Comparison of ENCODE assay signal across 17 cellular contexts in genomic region chr11:57462597-57462996, GRCh38. TPM values are rescaled to one million over a fixed set of nuclear protein-coding genes. Genes with fewer than 3 reads are reported as not detected.
DNase-seq lines count a peak whose midpoint lies in the region; ATAC-seq and TF ChIP-seq lines count a peak whose summit lies in the region.
"Had no signal": no experiment of that assay in that cellular context is flagged by ENCODE, and none has a peak within 500 bp of the region (broad histone marks: within the 10 kb centered on the region; RNA-seq: fewer than 3 reads in every experiment).

No MANE protein-coding gene starts in this region.

- H3K27me3 Mint-ChIP-seq in GM23338 (ENCODE audit: insufficient read depth, low read depth, poor library complexity) (peaks cover 49% of the 10 kb centered on the region), nephron (ENCODE audit: low read depth) (peaks cover 61% of the 10 kb centered on the region), endothelial cell (ENCODE audit: unreplicated experiment) (peaks cover 31% of the 10 kb centered on the region)

- H3K36me3 ChIP-seq in BLaER1 (peaks cover 12% of the 10 kb centered on the region; the same call in 1 of the 2 replicates), GM23338 (ENCODE audit: insufficient read depth) (no peaks in the 10 kb centered on the region; the same call in 1 of the 2 replicates)
- H3K36me3 ChIP-seq: BE2C had no signal

- H3K4me1 ChIP-seq in BLaER1 (peaks cover 79% of the 10 kb centered on the region), GM23338 (ENCODE audit: insufficient read depth) (peaks cover 42% of the 10 kb centered on the region)
- H3K4me1 ChIP-seq: BE2C had no signal

- 0 out of 2 replicates have a peak, but pooled peaks cover 10% of the 10 kb centered on the region for H3F3A ChIP-seq in GM23338 (replicated peaks; ENCODE audit: low read depth)

- no peak overlapping the region for H3K27ac Mint-ChIP-seq in GM23338
- no peak overlapping the region for H3K27ac Mint-ChIP-seq in nephron
- H3K27ac Mint-ChIP-seq in endothelial cell (ENCODE audit: unreplicated experiment) = no peak overlapping the region
- H3K27ac Mint-ChIP-seq: IgD-negative memory B cell had no signal

- H3K9me3 ChIP-seq in BLaER1 = no peaks in the 10 kb centered on the region
- H3K9me3 ChIP-seq: BE2C had no signal

- ATAC-seq in GM23338 (no peak), GM21786 (IDR thresholded peaks at IDR 0.05; ENCODE audit: unreplicated experiment) (no peak)

- no peak overlapping the region for H3K27ac ChIP-seq in BLaER1
- no peak overlapping the region for H3K27ac ChIP-seq in GM23338 (ENCODE audit: low read depth)
- peak overlapping the region in 38 of 59 donors; percentile 1 to 91 (median 47) for H3K27ac ChIP-seq in dorsolateral prefrontal cortex

- H4K20me1 ChIP-seq in BLaER1 (peaks cover 50% of the 10 kb centered on the region), GM23338 (replicated peaks; ENCODE audit: insufficient read depth) (no peaks in the 10 kb centered on the region; the same call in 1 of the 2 replicates)

- H3K27me3 ChIP-seq in BLaER1 = peaks cover 47% of the 10 kb centered on the region
- H3K27me3 ChIP-seq in GM23338 (ENCODE audit: insufficient read depth) = peaks cover 35% of the 10 kb centered on the region
- H3K27me3 ChIP-seq in dorsolateral prefrontal cortex = peaks cover 0 to 35% (median 13%) of the 10 kb centered on the region in 45 donors

- H3K9me3 Mint-ChIP-seq in GM23338 (no peaks in the 10 kb centered on the region; the same call in 1 of the 3 replicates), nephron (no peaks in the 10 kb centered on the region), endothelial cell (ENCODE audit: unreplicated experiment) (no peaks in the 10 kb centered on the region)
- H3K9me3 Mint-ChIP-seq: H9, IgD-negative memory B cell had no signal

- peak overlapping the region; percentile 85 for H3K4me3 Mint-ChIP-seq in GM23338
- peak overlapping the region; percentile 69 to 76 (median 71) for H3K4me3 Mint-ChIP-seq in nephron
- H3K4me3 Mint-ChIP-seq in endothelial cell (ENCODE audit: unreplicated experiment) = no peak overlapping the region

- H2AFZ ChIP-seq in GM23338 = no peak overlapping the region

- H3K79me2 ChIP-seq in GM23338 (replicated peaks; ENCODE audit: insufficient read depth) = peaks cover 17% of the 10 kb centered on the region

- H3K36me3 Mint-ChIP-seq in GM23338 (ENCODE audit: low read depth) (peaks cover 12% of the 10 kb centered on the region; the same call in 2 of the 3 replicates), nephron (ENCODE audit: low read depth) (no peaks in the 10 kb centered on the region), endothelial cell (ENCODE audit: low read depth, unreplicated experiment) (no peaks in the 10 kb centered on the region)
- H3K36me3 Mint-ChIP-seq: IgD-negative memory B cell had no signal

- no peak for TF ChIP-seq CTCF in GM23338 (conservative IDR thresholded peaks at IDR 0.05; ENCODE audit: low read depth in 2 of 2)
- no peak for TF ChIP-seq CTCF in dorsolateral prefrontal cortex (IDR thresholded peaks at IDR 0.05 in 54 of 56, conservative IDR thresholded peaks at IDR 0.05 in 2 of 56; ENCODE audit: low read depth in 1 of 56, partially characterized antibody in 56 of 56)
- TF ChIP-seq CTCF in nephron (IDR thresholded peaks at IDR 0.05; ENCODE audit: unreplicated experiment in 3 of 3) = no peak
- TF ChIP-seq CTCF in endothelial cell (IDR thresholded peaks at IDR 0.05; ENCODE audit: unreplicated experiment) = no peak

- H3K4me3 ChIP-seq in BLaER1 = no peak overlapping the region
- peak overlapping the region; percentile 93; the same call in 1 of the 2 replicates for H3K4me3 ChIP-seq in GM23338
- peak overlapping the region in 53 of 59 donors; percentile 9 to 71 (median 58) for H3K4me3 ChIP-seq in dorsolateral prefrontal cortex

- no peak overlapping the region for H3K9ac ChIP-seq in BLaER1

- DNase-seq in GM23338 (ENCODE audit: low spot score) = no peak
- DNase-seq in dorsolateral prefrontal cortex = no peak
- no peak for DNase-seq in cortex of kidney (lab: John Stamatoyannopoulos, UW)
- no peak for DNase-seq in COLO668 (lab: John Stamatoyannopoulos, UW; ENCODE audit: unreplicated experiment)
- no peak for DNase-seq in endothelial cell (ENCODE audit: low spot score)
- DNase-seq: BE2C, COR-L47, H9, NCI-H1436 treated with DMSO at 0.1 percent for 48 hours, NCI-H2081 treated with DMSO at 0.1 percent for 48 hours, NCI-H226, NCI-H526 treated with DMSO at 0.1 percent for 48 hours, RPMI8226 had no signal

- H3K9me2 ChIP-seq in GM23338 (ENCODE audit: insufficient read depth) = no peaks in the 10 kb centered on the region

- H3K4me2 ChIP-seq in BLaER1 (peak overlapping the region; percentile 72; the same call in 1 of the 2 replicates), GM23338 (peak overlapping the region; percentile 100)

- peaks cover 51% of the 10 kb centered on the region for H3K4me1 Mint-ChIP-seq in GM23338
- peaks cover 36% of the 10 kb centered on the region for H3K4me1 Mint-ChIP-seq in nephron
- H3K4me1 Mint-ChIP-seq in endothelial cell (ENCODE audit: unreplicated experiment) = peaks cover 15% of the 10 kb centered on the region

- intact Hi-C loops in dorsolateral prefrontal cortex (cut with DNase I) = loop anchor here (5.0 to 10.0 kb wide), 3 partner anchors 108 to 1052 kb away; partner anchors contain the start of gene YPEL4 (in 1 of the 2)

TF ChIP-seq in GM23338, 12 proteins besides CTCF, POLR2A, EP300 and RAD21 (continues in another document):
- TF ChIP-seq EZH2phosphoT487 (IDR thresholded peaks at IDR 0.05; ENCODE audit: unreplicated experiment) (no peak), CREB1 (CRISPR knock-in tag; IDR thresholded peaks at IDR 0.05; ENCODE audit: low read depth) (no peak), JUNB (IDR thresholded peaks at IDR 0.05; ENCODE audit: unreplicated experiment) (no peak), NANOG (IDR thresholded peaks at IDR 0.05; ENCODE audit: borderline replicate concordance) (no peak), STAT1 (IDR thresholded peaks at IDR 0.05; ENCODE audit: unreplicated experiment) (no peak), POLR2AphosphoS5 (IDR thresholded peaks at IDR 0.05; ENCODE audit: low read depth) (no peak), ETS1 (IDR thresholded peaks at IDR 0.05) (no peak)

RNA-seq across cellular contexts. Expression of gene RTN4RL2, which starts 2.3 kb away (rescaled TPM):
- 15.9 and 16.1 TPM in 2 replicates for total RNA-seq in GM23338 (2014; rRNA removed; shearing (Covaris generic))
- 13.1 and 13.9 TPM in 2 replicates for polyA plus RNA-seq in GM23338 (2016; fragmentation: Nextera tagmentation; extraction: Ambion mirVana)
- total RNA-seq in dorsolateral prefrontal cortex (10 to 100 TPM in 119 of 120 experiments, 1 to 10 TPM in 1; 8.1 to 75.2 (median 32.4) TPM), endothelial cell (ENCODE audit: unreplicated experiment) (0.62 TPM)

RNA-seq across cellular contexts. Expression of gene SLC43A3, which starts 35.7 kb away (rescaled TPM):
- 23.7 and 24.8 TPM in 2 replicates for total RNA-seq in GM23338 (2014; rRNA removed; shearing (Covaris generic))
- 11.5 and 14.3 TPM in 2 replicates for polyA plus RNA-seq in GM23338 (2016; fragmentation: Nextera tagmentation; extraction: Ambion mirVana)
- 10 to 100 TPM in 13 of 120 experiments, 1 to 10 TPM in 107; 2.5 to 22.1 (median 6.5) TPM for total RNA-seq in dorsolateral prefrontal cortex
- total RNA-seq in endothelial cell (ENCODE audit: unreplicated experiment) = 17.5 TPM

RNA-seq across cellular contexts. Expression of gene SLC43A1, which starts 52.9 kb away (rescaled TPM):
- 49.7 and 49.8 TPM in 2 replicates for total RNA-seq in GM23338 (2014; rRNA removed; shearing (Covaris generic))
- polyA plus RNA-seq in GM23338 (2016; fragmentation: Nextera tagmentation; extraction: Ambion mirVana) = 19.6 and 19.7 TPM in 2 replicates
- total RNA-seq in dorsolateral prefrontal cortex (10 to 100 TPM in 11 of 120 experiments, 1 to 10 TPM in 109; 2.9 to 12.3 (median 6.9) TPM), endothelial cell (ENCODE audit: unreplicated experiment) (10.4 TPM)

Comparison
In these comparisons a context has a peak if more than half of its experiments do, and no peak if none do; other contexts are left out.
1. H3K27ac ChIP-seq: peak in dorsolateral prefrontal cortex (38 of 59); none in BLaER1 (single experiment) and GM23338 (single experiment).